9 cellular contexts compared by ENCODE assay signal in the genomic region with DNA sequence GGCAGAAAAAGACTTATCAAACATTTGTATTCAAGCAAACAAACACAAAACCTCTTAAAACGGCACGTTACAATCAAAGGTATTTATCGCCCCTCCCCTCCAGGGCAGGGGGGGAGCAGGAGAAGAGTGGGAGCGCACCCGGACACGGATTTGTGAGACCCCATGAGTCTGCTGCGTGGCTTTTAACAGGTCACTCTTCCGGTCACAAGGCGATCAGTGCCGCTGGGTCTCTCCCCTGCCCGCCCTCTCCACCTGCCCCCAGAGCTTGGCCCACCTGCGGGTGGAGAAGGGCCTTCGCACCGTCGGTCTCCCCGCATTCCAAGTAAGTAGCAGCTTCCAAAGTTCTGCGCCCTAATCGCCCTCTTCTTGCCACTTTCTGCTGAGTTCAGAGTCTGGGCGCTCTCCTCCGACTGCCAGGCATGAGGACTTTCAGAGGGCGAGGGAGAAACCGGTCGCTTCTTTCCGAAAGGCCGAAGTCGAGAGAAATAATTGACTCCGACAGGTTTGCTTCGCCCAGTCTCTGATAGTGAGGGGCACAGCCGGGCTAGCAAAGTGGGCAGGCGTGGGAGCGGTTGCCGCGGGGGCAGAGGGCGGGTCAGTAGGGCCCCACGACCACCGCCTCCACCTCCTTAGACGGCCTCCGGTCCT. TPM values are rescaled to one million over a fixed set of nuclear protein-coding genes. Genes with fewer than 3 reads are reported as not detected.
DNase-seq lines count a peak whose midpoint lies in the region; ATAC-seq and TF ChIP-seq lines count a peak whose summit lies in the region.
"Had no signal": no experiment of that assay in that cellular context is flagged by ENCODE, and none has a peak within 500 bp of the region (broad histone marks: within the 10 kb centered on the region; RNA-seq: fewer than 3 reads in every experiment).

No MANE protein-coding gene starts in this region.

- H3K27me3 ChIP-seq in H7 (ENCODE audit: control insufficient read depth, insufficient read depth, low read length): peaks cover 3% of the 10 kb centered on the region; the same call in 1 of the 2 replicates
- H3K27me3 ChIP-seq in gastroesophageal sphincter: peaks cover 50% of the 10 kb centered on the region
- peaks cover 42 to 70% (median 69%) of the 10 kb centered on the region in 3 donors for H3K27me3 ChIP-seq in gastrocnemius medialis

- H3K36me3 ChIP-seq in H7 (replicated peaks; ENCODE audit: control insufficient read depth, insufficient read depth, low read length) (no peaks in the 10 kb centered on the region), SK-N-MC (ENCODE audit: insufficient read depth, low read length) (no peaks in the 10 kb centered on the region), gastroesophageal sphincter (no peaks in the 10 kb centered on the region), gastrocnemius medialis (no peaks in the 10 kb centered on the region)

- H3K27ac ChIP-seq in SK-N-MC (no peak overlapping the region), gastroesophageal sphincter (peak overlapping the region in 3 of 4 donors; percentile 74 to 80 (median 79)), gastrocnemius medialis (no peak overlapping the region)

- intact Hi-C loops in gastrocnemius medialis (cut with DNase I; ENCODE audit: low total_unique reads): loop anchor here (5.0 kb wide), 1 partner anchor 1440 kb away; no protein-coding TSS in a partner anchor

- in situ Hi-C loops in gastrocnemius medialis (cut with MboI; ENCODE audit: low sequenced_read_pairs in 4 of 4): no loop called here

- H3K4me3 ChIP-seq in H7 (ENCODE audit: insufficient read depth, low read depth, low read length) (peak overlapping the region; percentile 84), SK-N-MC (peak overlapping the region; percentile 70), gastroesophageal sphincter (peak overlapping the region; percentile 42 to 65), gastrocnemius medialis (peak overlapping the region; percentile 43 to 74 (median 55))

- 0% methylated on average over 9 of the region's 38 CpGs; no CpG with 5 or more reads in 1 of the 2 donors for WGBS in gastroesophageal sphincter (ENCODE audit: low coverage in 1 of 2), 2 donors

- H3K4me1 ChIP-seq in gastroesophageal sphincter: peaks cover 0 to 33% (median 22%) of the 10 kb centered on the region in 3 donors
- H3K4me1 ChIP-seq in gastrocnemius medialis: peaks cover 16% of the 10 kb centered on the region in 2 donors

- TF ChIP-seq CTCF in gastroesophageal sphincter (IDR thresholded peaks at IDR 0.05) (no peak), gastrocnemius medialis (IDR thresholded peaks at IDR 0.05 in 4 of 5, conservative IDR thresholded peaks at IDR 0.05 in 1 of 5) (no peak)

- no peak overlapping the region for H3K9ac ChIP-seq in SK-N-MC (ENCODE audit: insufficient read length)

- no peaks in the 10 kb centered on the region for H3K9me3 ChIP-seq in SK-N-MC (ENCODE audit: low read depth, low read length)
- H3K9me3 ChIP-seq in gastroesophageal sphincter: no peaks in the 10 kb centered on the region
- no peaks in the 10 kb centered on the region for H3K9me3 ChIP-seq in gastrocnemius medialis

- TF ChIP-seq POLR2A in gastroesophageal sphincter (IDR thresholded peaks at IDR 0.05) (no peak), gastrocnemius medialis (IDR thresholded peaks at IDR 0.05) (no peak)

- peak; percentile 67 for DNase-seq in H7
- no peak for DNase-seq in SK-N-MC (ENCODE audit: low read depth, low spot score)
- no peak for DNase-seq in gastrocnemius medialis
- no peak for DNase-seq in SKM-1 (lab: John Stamatoyannopoulos, UW; ENCODE audit: unreplicated experiment)
- no peak for DNase-seq in glomerular visceral epithelial cell (ENCODE audit: extremely low spot score)

- peak; percentile 1 for ATAC-seq in gastroesophageal sphincter
- ATAC-seq in gastrocnemius medialis: no peak
- ATAC-seq in GM18519 (IDR thresholded peaks at IDR 0.05; ENCODE audit: low FRiP score, unreplicated experiment): no peak
- no peak for ATAC-seq in HG02623 (IDR thresholded peaks at IDR 0.05; ENCODE audit: unreplicated experiment)

- no peak for TF ChIP-seq EP300 in gastroesophageal sphincter (IDR thresholded peaks at IDR 0.05)

RNA-seq across cellular contexts. Expression of gene RPRM, which starts 0.8 kb away (rescaled TPM):
- 84.1 and 92.3 TPM in 2 replicates for total RNA-seq in H7 (2014; rRNA removed; shearing (Covaris generic))
- total RNA-seq in gastroesophageal sphincter (1 to 10 TPM; 1.2 to 6.6 (median 3.9) TPM), gastrocnemius medialis (not detected)
- total RNA-seq: bronchial epithelial cell had no signal

Comparison
In these comparisons a context has a peak if more than half of its experiments do, and no peak if none do; other contexts are left out.
1. H3K27ac ChIP-seq: peak in gastroesophageal sphincter (3 of 4); none in SK-N-MC (single experiment) and gastrocnemius medialis (0 of 4).
2. RNA of gene RPRM, which starts 0.8 kb away (total RNA-seq): 84.1 to 92.3 TPM in H7; 1.2 to 6.6 TPM in gastroesophageal sphincter and not detected in gastrocnemius medialis; every median in the first group is over 10 times any median in the second.
3. Peak in every context shown above with its lines, with median percentiles within 50 percentile points of each other: H3K4me3 ChIP-seq.